In genomic region chr16:19223235-19223847, GRCh38 we compare ENCODE assay signal across 1 cellular context.
TF ChIP-seq lines count a peak whose summit lies in the region.

No MANE protein-coding gene starts in this region.

TF ChIP-seq in WTC11, 78 proteins besides CTCF, POLR2A, EP300 and RAD21 (continued from another document):
- TF ChIP-seq ZNF317 (CRISPR knock-in tag; IDR thresholded peaks at IDR 0.05; ENCODE audit: borderline replicate concordance, low read depth) (no peak), ELF4 (CRISPR knock-in tag; IDR thresholded peaks at IDR 0.05; ENCODE audit: low read depth) (no peak), ATF2 (CRISPR knock-in tag; IDR thresholded peaks at IDR 0.05; ENCODE audit: borderline replicate concordance, low read depth) (no peak), IRF2 (CRISPR knock-in tag; IDR thresholded peaks at IDR 0.05; ENCODE audit: borderline replicate concordance, low read depth) (no peak), ZBTB43 (CRISPR knock-in tag; IDR thresholded peaks at IDR 0.05) (no peak)
